In the genomic region with DNA sequence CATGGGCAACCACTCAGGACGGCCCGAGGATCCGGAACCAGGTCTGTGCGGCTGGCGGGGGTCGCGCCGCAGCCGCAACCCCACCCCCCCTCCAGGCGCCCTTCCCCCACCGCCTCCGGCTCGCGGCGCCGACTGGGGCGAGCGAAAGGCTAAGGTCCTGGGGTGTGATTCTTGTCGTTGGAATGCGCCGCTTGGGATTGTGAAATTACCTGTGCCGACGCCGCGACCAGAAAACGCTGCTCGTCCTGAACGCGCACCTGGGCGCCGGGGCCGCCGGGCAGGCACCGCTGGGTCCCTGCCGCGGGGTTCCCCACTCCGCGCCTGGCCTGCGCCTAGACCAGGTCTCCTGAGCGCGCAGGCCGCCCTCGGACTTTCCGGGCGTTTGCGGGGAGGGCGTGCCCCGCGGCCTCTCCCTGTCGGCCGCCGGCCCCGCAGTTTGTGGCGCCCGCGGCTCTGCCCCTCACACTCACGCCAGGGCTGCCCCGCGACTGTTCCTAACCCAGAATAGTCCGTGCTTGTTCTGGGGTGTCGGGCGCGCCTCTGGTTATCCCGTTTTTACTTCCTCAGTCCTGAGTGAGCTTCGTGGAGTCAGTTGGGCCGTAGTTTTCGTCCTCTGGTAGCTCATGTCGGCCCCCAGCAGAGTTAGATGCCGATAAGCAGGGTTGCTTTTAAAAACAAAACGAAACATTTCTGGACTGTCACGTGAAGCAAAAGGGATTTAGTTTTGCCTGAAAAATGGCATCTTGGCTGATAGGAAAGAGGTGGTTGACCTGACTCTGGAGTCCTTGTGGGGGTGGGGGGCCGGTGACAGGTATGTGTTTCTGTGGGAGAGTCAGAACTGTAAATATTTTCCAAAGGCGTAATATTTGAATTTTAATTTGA, we compare ENCODE assay signal across 8 cellular contexts.
DNase-seq lines count a peak whose midpoint lies in the region; ATAC-seq and TF ChIP-seq lines count a peak whose summit lies in the region.

No MANE protein-coding gene starts in this region.

- H3K4me3 Mint-ChIP-seq in H9, result no peak overlapping the region; a peak in 2 of 5 replicates
- peak overlapping the region; percentile 80 for H3K4me3 Mint-ChIP-seq in activated naive CD4-positive, alpha-beta T cell treated with anti-CD3 and anti-CD28 coated beads for 36 hours

- TF ChIP-seq CTCF in H9 (conservative IDR thresholded peaks at IDR 0.05), result no peak
- no peak for TF ChIP-seq CTCF in heart right ventricle (IDR thresholded peaks at IDR 0.05)

- H3K36me3 ChIP-seq in MG63 (no peaks in the 10 kb centered on the region), heart right ventricle (no peaks in the 10 kb centered on the region)

- H2BK20ac ChIP-seq in H9 (ENCODE audit: low read depth, low read length, poor library complexity, severe bottlenecking), result no peak overlapping the region

- peaks cover 8 to 19% (median 9%) of the 10 kb centered on the region in 3 experiments; a peak in 6 of 7 replicates for H3K36me3 Mint-ChIP-seq in H9 (ENCODE audit: insufficient read depth in 1 of 3, low read depth in 3 of 3)
- no peaks in the 10 kb centered on the region for H3K36me3 Mint-ChIP-seq in activated naive CD4-positive, alpha-beta T cell treated with anti-CD3 and anti-CD28 coated beads for 36 hours (ENCODE audit: low read depth)

- no peaks in the 10 kb centered on the region for H3K4me1 ChIP-seq in H9 (ENCODE audit: insufficient read depth, low read length)
- H3K4me1 ChIP-seq in heart right ventricle, result peaks cover 0 to 23% (median 15%) of the 10 kb centered on the region in 9 donors

- peak overlapping the region; percentile 90 for H3K4me2 ChIP-seq in H9 (ENCODE audit: insufficient read depth, insufficient read length, low read length)

- peak in 7 of 8 donors; percentile 10 to 59 (median 30) for ATAC-seq in heart right ventricle

- H4K5ac ChIP-seq in H9 (ENCODE audit: insufficient read length, low read depth, low read length), result no peak overlapping the region

- H3K4me3 ChIP-seq in MG63 (peak overlapping the region; percentile 50), heart right ventricle (peak overlapping the region; percentile 32 to 79 (median 68))

- no peak overlapping the region for H2BK120ac ChIP-seq in H9 (ENCODE audit: low read depth, low read length, poor library complexity, severe bottlenecking)

- H2BK12ac ChIP-seq in H9 (ENCODE audit: insufficient read length, low read depth, low read length), result no peak overlapping the region

- peaks cover 7% of the 10 kb centered on the region; the same call in 1 of the 2 replicates for H3K79me2 ChIP-seq in H9 (ENCODE audit: insufficient read depth, low read length)

- H3K9ac ChIP-seq in H9 (ENCODE audit: extremely low read depth, insufficient read length, low read length), result peak overlapping the region; percentile 86

- no peak overlapping the region for H3K4ac ChIP-seq in H9 (ENCODE audit: low read depth, low read length)

- peaks cover 22 to 28% of the 10 kb centered on the region in 2 experiments for H3K4me1 Mint-ChIP-seq in H9
- peaks cover 7% of the 10 kb centered on the region for H3K4me1 Mint-ChIP-seq in activated naive CD4-positive, alpha-beta T cell treated with anti-CD3 and anti-CD28 coated beads for 36 hours (ENCODE audit: low read depth)

- H3K27ac ChIP-seq in H9 (ENCODE audit: insufficient read length, low read depth, low read length) (peak overlapping the region; percentile 60), heart right ventricle (peak overlapping the region in 4 of 10 donors; percentile 21 to 50 (median 29))

- CTCF ChIA-PET in activated naive CD4-positive, alpha-beta T cell treated with anti-CD3 and anti-CD28 coated beads for 36 hours (lab: Charles Lee), result interaction anchor here (0.7 kb wide), 1 partner anchor 78 kb away, joined by 3 read pairs; no protein-coding TSS in a partner anchor

- peak overlapping the region; percentile 96 for H3K18ac ChIP-seq in H9 (ENCODE audit: insufficient read length, low read depth, low read length)

- WGBS in H9 (ENCODE audit: extremely low coverage, insufficient read length, low lambda C conversion rate), result no CpG with 5 or more reads among the region's 73 CpGs
- WGBS in heart right ventricle, 2 donors, result 3% methylated on average over 69 to 73 of the region's 73 CpGs

- peaks cover 8% of the 10 kb centered on the region for H3K23me2 ChIP-seq in H9 (ENCODE audit: insufficient read length, low read depth, low read length, poor library complexity, severe bottlenecking)

- no peak overlapping the region for H2BK5ac ChIP-seq in H9 (ENCODE audit: insufficient read length, low read length)

- H3K9me3 Mint-ChIP-seq in H9, result no peaks in the 10 kb centered on the region
- no peaks in the 10 kb centered on the region for H3K9me3 Mint-ChIP-seq in activated naive CD4-positive, alpha-beta T cell treated with anti-CD3 and anti-CD28 coated beads for 36 hours

- peak overlapping the region; percentile 93 for H3K14ac ChIP-seq in H9 (ENCODE audit: insufficient read depth, low read length)

- no peak overlapping the region for H2BK15ac ChIP-seq in H9 (ENCODE audit: low read depth, low read length)

- peaks cover 12% of the 10 kb centered on the region for H3K79me1 ChIP-seq in H9 (ENCODE audit: insufficient read depth, low read depth, low read length, poor library complexity, severe bottlenecking)

- H4K8ac ChIP-seq in H9 (replicated peaks; ENCODE audit: insufficient read length, low read depth, low read length), result no peak overlapping the region

- no peak overlapping the region for H3T11ph ChIP-seq in H9 (ENCODE audit: low read length)

- H4K20me1 ChIP-seq in H9 (ENCODE audit: control insufficient read depth, insufficient read depth, insufficient read length), result no peaks in the 10 kb centered on the region

- H3K27me3 Mint-ChIP-seq in H9 (ENCODE audit: low read depth), result no peaks in the 10 kb centered on the region; the same call in none of the 2 replicates
- peaks cover 8% of the 10 kb centered on the region for H3K27me3 Mint-ChIP-seq in activated naive CD4-positive, alpha-beta T cell treated with anti-CD3 and anti-CD28 coated beads for 36 hours (ENCODE audit: low read depth)

- no peak overlapping the region for H3K23ac ChIP-seq in H9 (ENCODE audit: insufficient read length, low read depth, low read length)

- no peak overlapping the region for H2AK5ac ChIP-seq in H9 (ENCODE audit: insufficient read length, low read length)

- no peaks in the 10 kb centered on the region for H3K27me3 ChIP-seq in H9 (ENCODE audit: insufficient read depth, low read length)
- H3K27me3 ChIP-seq in MG63, result no peaks in the 10 kb centered on the region
- H3K27me3 ChIP-seq in heart right ventricle, result peaks cover 0 to 12% (median 0%) of the 10 kb centered on the region in 7 donors

- DNase-seq in NCI-H1436 (lab: John Stamatoyannopoulos, UW) (peak; percentile 38), NCI-H1436 treated with DMSO at 0.1 percent for 48 hours (lab: John Stamatoyannopoulos, UW) (no peak), H9 (no peak), MG63 (peak; percentile 26), heart right ventricle (peak in 1 of 2 donors; percentile 28), posterior vena cava (ENCODE audit: low spot score) (peak; percentile 82), OCI-M2 (lab: John Stamatoyannopoulos, UW; ENCODE audit: unreplicated experiment) (no peak)
- DNase-seq in activated naive CD4-positive, alpha-beta T cell treated with anti-CD3 and anti-CD28 coated beads for 36 hours, result peak; percentile 29

- H2AFZ ChIP-seq in H9 (ENCODE audit: low read length), result no peak overlapping the region

- H4K91ac ChIP-seq in H9 (ENCODE audit: insufficient read length, low read depth, low read length), result no peak overlapping the region

- H3K56ac ChIP-seq in H9 (ENCODE audit: insufficient read length, low read depth, low read length), result no peak overlapping the region

- H3K27ac Mint-ChIP-seq in H9, result peak overlapping the region; percentile 74 to 93 (median 87); a peak in 5 of 7 replicates
- H3K27ac Mint-ChIP-seq in activated naive CD4-positive, alpha-beta T cell treated with anti-CD3 and anti-CD28 coated beads for 36 hours, result no peak overlapping the region

- intact Hi-C loops in activated naive CD4-positive, alpha-beta T cell treated with anti-CD3 and anti-CD28 coated beads for 36 hours (cut with micrococcal nuclease), result loop anchor here (5.0 kb wide), 2 partner anchors 76 to 1126 kb away; partner anchors contain the start of gene MAP2K3
- intact Hi-C loops in heart right ventricle (cut with DNase I), result no loop called here
- intact Hi-C loops in posterior vena cava (cut with DNase I), result loop anchor here in 1 of 2 donors (10.0 kb wide), 1 partner anchor 1952 kb away; no protein-coding TSS in a partner anchor

- H3K9me3 ChIP-seq in H9 (ENCODE audit: control insufficient read depth, low read depth, low read length), result no peaks in the 10 kb centered on the region
- no peaks in the 10 kb centered on the region for H3K9me3 ChIP-seq in MG63
- no peaks in the 10 kb centered on the region for H3K9me3 ChIP-seq in heart right ventricle

Comparison
In these comparisons a context has a peak if more than half of its experiments do, and no peak if none do; other contexts are left out.
1. DNase-seq: peak in NCI-H1436 (single experiment), MG63 (single experiment), activated naive CD4-positive, alpha-beta T cell treated with anti-CD3 and anti-CD28 coated beads for 36 hours (single experiment) and posterior vena cava (single experiment); none in NCI-H1436 treated with DMSO at 0.1 percent for 48 hours (single experiment), H9 (single experiment) and OCI-M2 (single experiment).